In genomic region chr6:49565855-49566254, GRCh38 we compare ENCODE assay signal across 18 cellular contexts. TPM values are rescaled to one million over a fixed set of nuclear protein-coding genes. Genes with fewer than 3 reads are reported as not detected.
DNase-seq lines count a peak whose midpoint lies in the region; FAIRE-seq and TF ChIP-seq lines count a peak whose summit lies in the region.
"Had no signal": no experiment of that assay in that cellular context is flagged by ENCODE, and none has a peak within 500 bp of the region (broad histone marks: within the 10 kb centered on the region; RNA-seq: fewer than 3 reads in every experiment).

No MANE protein-coding gene starts in this region.

- CTCF ChIA-PET in endothelial cell of umbilical vein (lab: Charles Lee): interaction anchor here (1.0 to 17.7 kb wide), 6 partner anchors 12 to 41 kb away, joined by 3 to 205 read pairs (median 7); no protein-coding TSS in a partner anchor

- BruUV-seq in endothelial cell of umbilical vein (replicated peaks; lab: Mats Ljungman, UMichigan): no TSS peak

- peak overlapping the region; percentile 59 for H3K9ac ChIP-seq in endothelial cell of umbilical vein (replicated peaks; ENCODE audit: extremely low read depth, insufficient read depth, low read length)

- peak overlapping the region; percentile 97 for H3K27ac ChIP-seq in endothelial cell of umbilical vein (ENCODE audit: insufficient read depth, low read depth, low read length)
- H3K27ac ChIP-seq: transverse colon had no signal

- H3K9me1 ChIP-seq in endothelial cell of umbilical vein (replicated peaks; ENCODE audit: control insufficient read depth, extremely low read depth, insufficient read depth, low read length): no peaks in the 10 kb centered on the region

- peak; percentile 61 for TF ChIP-seq POLR2A in endothelial cell of umbilical vein (IDR thresholded peaks at IDR 0.05; ENCODE audit: low read depth, low read length)

- POLR2A ChIA-PET in endothelial cell of umbilical vein (lab: Charles Lee): interaction anchor here (1.1 kb wide), 1 partner anchor 33 kb away, joined by 3 read pairs; no protein-coding TSS in a partner anchor

- FAIRE-seq in endothelial cell of umbilical vein (lab: Jason Lieb, UNC): peak; percentile 96
- FAIRE-seq: D721Med had no signal

- H4K20me1 ChIP-seq in endothelial cell of umbilical vein (replicated peaks; ENCODE audit: control insufficient read depth, extremely low read depth, insufficient read depth, low read length): no peaks in the 10 kb centered on the region

- H3K79me2 ChIP-seq in endothelial cell of umbilical vein (ENCODE audit: control insufficient read depth, insufficient read depth, low read length): no peaks in the 10 kb centered on the region

- no peak for TF ChIP-seq CTCF in endothelial cell of umbilical vein (IDR thresholded peaks at IDR 0.05; ENCODE audit: extremely low read depth in 1 of 2, insufficient read depth in 1 of 2, low read depth in 1 of 2, low read length in 2 of 2)

- H3K9me3 ChIP-seq in MG63 (peaks cover 10% of the 10 kb centered on the region), endothelial cell of umbilical vein (replicated peaks; ENCODE audit: control insufficient read depth, insufficient read depth, low read length) (no peaks in the 10 kb centered on the region)
- H3K9me3 ChIP-seq: sigmoid colon, transverse colon had no signal

- dilution Hi-C loops in endothelial cell of umbilical vein (cut with MboI; ENCODE audit: extremely low pct_ligation_motif_present, low sequenced_read_pairs): no loop called here

- DNase-seq in DMS53 treated with DMSO at 0.1 percent for 48 hours (lab: John Stamatoyannopoulos, UW; ENCODE audit: unreplicated experiment) (peak; percentile 8), MG63 (peak; percentile 43), endothelial cell of umbilical vein (ENCODE audit: low read depth, low spot score) (peak; percentile 97), mucosa of gallbladder (ENCODE audit: low spot score) (peak; percentile 56), NCI-H446 (lab: John Stamatoyannopoulos, UW) (no peak), AG08395 (ENCODE audit: low spot score) (no peak), COR-L47 (lab: John Stamatoyannopoulos, UW) (no peak), T-helper 2 cell (no peak)
- DNase-seq: activated CD4-positive, alpha-beta T cell treated with anti-CD3 and anti-CD28 coated beads, Interleukin-2, amount 50 U/mL, for 4 hours; hippocampal formation; naive thymus-derived CD4-positive, alpha-beta T cell; NCI-H1105; NCI-H2171; sigmoid colon; stimulated activated CD4-positive, alpha-beta T cell treated with anti-CD3 and anti-CD28 coated beads, Interleukin-4, amount 100 ng/mL, for 24 hours; transverse colon had no signal

- H2AFZ ChIP-seq in endothelial cell of umbilical vein (ENCODE audit: low read depth, low read length): no peak overlapping the region
- H2AFZ ChIP-seq: GM23338 had no signal

- no peak overlapping the region for H3K4me3 ChIP-seq in MG63
- H3K4me3 ChIP-seq in endothelial cell of umbilical vein (replicated peaks in 1 of 3; ENCODE audit: insufficient read depth in 1 of 3, low read depth in 1 of 3, low read length in 3 of 3): no peak overlapping the region
- H3K4me3 ChIP-seq: GM23338, sigmoid colon, transverse colon had no signal

- intact Hi-C loops in endothelial cell of umbilical vein (cut with micrococcal nuclease): loop anchor here (1.0 to 2.0 kb wide), 6 partner anchors 10 to 1095 kb away; no protein-coding TSS in a partner anchor

- no peaks in the 10 kb centered on the region for H3K36me3 ChIP-seq in MG63
- H3K36me3 ChIP-seq in endothelial cell of umbilical vein (ENCODE audit: control insufficient read depth in 2 of 2, extremely low read depth in 1 of 2, insufficient read depth in 2 of 2, low read length in 2 of 2): no peaks in the 10 kb centered on the region
- H3K36me3 ChIP-seq: sigmoid colon, transverse colon had no signal

- H3K4me2 ChIP-seq in endothelial cell of umbilical vein (ENCODE audit: insufficient read depth, low read length): peak overlapping the region; percentile 33
- H3K4me2 ChIP-seq: GM23338 had no signal

- H3K4me1 ChIP-seq in endothelial cell of umbilical vein (ENCODE audit: control insufficient read depth, extremely low read depth, insufficient read depth, low read length): peaks cover 46% of the 10 kb centered on the region
- H3K4me1 ChIP-seq: sigmoid colon, transverse colon had no signal

- H3K27me3 ChIP-seq in MG63 (no peaks in the 10 kb centered on the region), endothelial cell of umbilical vein (ENCODE audit: control insufficient read depth in 2 of 2, insufficient read depth in 2 of 2, low read length in 2 of 2) (no peaks in the 10 kb centered on the region)
- H3K27me3 ChIP-seq: sigmoid colon, transverse colon had no signal

TF ChIP-seq in endothelial cell of umbilical vein, 7 proteins besides CTCF, POLR2A, EP300 and RAD21:
- no peak for TF ChIP-seq EZH2 (IDR thresholded peaks at IDR 0.05; ENCODE audit: borderline replicate concordance, low read depth, low read length, severe bottlenecking)
- no peak for TF ChIP-seq GATA2 (IDR thresholded peaks at IDR 0.05; ENCODE audit: insufficient read depth, insufficient read length, low read depth, low read length)
- TF ChIP-seq POLR2AphosphoS5 (IDR thresholded peaks at IDR 0.05; ENCODE audit: insufficient read depth, low read depth, low read length): peak; percentile 89
- peak; percentile 88 for TF ChIP-seq FOS (IDR thresholded peaks at IDR 0.05; ENCODE audit: borderline replicate concordance, insufficient read depth, low read length)
- TF ChIP-seq MYC (IDR thresholded peaks at IDR 0.05; ENCODE audit: low read depth, low read length): no peak
- peak; percentile 98 for TF ChIP-seq JUN (IDR thresholded peaks at IDR 0.05; ENCODE audit: borderline replicate concordance, insufficient read depth, insufficient read length, low read depth)
- peak; percentile 45 for TF ChIP-seq MAX (IDR thresholded peaks at IDR 0.05; ENCODE audit: insufficient read depth, insufficient read length)
TF ChIP-seq in endothelial cell of umbilical vein: peak in this region for 4.

RNA-seq across cellular contexts. Expression of gene C6orf141, which starts 15.4 kb away (rescaled TPM):
- total RNA-seq in MG63 (2014; rRNA removed; shearing (Covaris generic); ENCODE audit: low replicate concordance): 0.63 and 1.1 TPM in 2 replicates
- total RNA-seq in endothelial cell of umbilical vein: 13.7 and 15.5 TPM in 2 replicates
- 4.1 and 5.7 TPM in 2 replicates for polyA plus RNA-seq in endothelial cell of umbilical vein
- 2.6 and 4.9 TPM in 2 replicates for polyA plus RNA-seq in endothelial cell of umbilical vein (2011; cell fraction: cytosol; rRNA removed)
- polyA plus RNA-seq in endothelial cell of umbilical vein (2011; cell fraction: nucleus; rRNA removed): 30.8 and 40.7 TPM in 2 replicates
- polyA plus RNA-seq in endothelial cell of umbilical vein (2012): 13.3 and 14.2 TPM in 2 replicates
- 1.9 and 4.3 TPM in 2 replicates for polyA minus RNA-seq in endothelial cell of umbilical vein
- polyA minus RNA-seq in endothelial cell of umbilical vein (2011; cell fraction: cytosol; rRNA and poly(A)+ RNA removed): not detected
- polyA minus RNA-seq in endothelial cell of umbilical vein (2011; cell fraction: nucleus; rRNA and poly(A)+ RNA removed): 8.2 and 8.5 TPM in 2 replicates
- total RNA-seq in mucosa of gallbladder: 70.0 TPM
- polyA plus RNA-seq: naive thymus-derived CD4-positive, alpha-beta T cell had no signal

Comparison
In these comparisons a context has a peak if more than half of its experiments do, and no peak if none do; other contexts are left out.
1. DNase-seq: peak in DMS53 treated with DMSO at 0.1 percent for 48 hours (single experiment), MG63 (single experiment), endothelial cell of umbilical vein (single experiment) and mucosa of gallbladder (single experiment); none in NCI-H446 (0 of 2), AG08395 (single experiment), COR-L47 (single experiment) and T-helper 2 cell (0 of 5).